8 cellular contexts compared by ENCODE assay signal in the genomic region with DNA sequence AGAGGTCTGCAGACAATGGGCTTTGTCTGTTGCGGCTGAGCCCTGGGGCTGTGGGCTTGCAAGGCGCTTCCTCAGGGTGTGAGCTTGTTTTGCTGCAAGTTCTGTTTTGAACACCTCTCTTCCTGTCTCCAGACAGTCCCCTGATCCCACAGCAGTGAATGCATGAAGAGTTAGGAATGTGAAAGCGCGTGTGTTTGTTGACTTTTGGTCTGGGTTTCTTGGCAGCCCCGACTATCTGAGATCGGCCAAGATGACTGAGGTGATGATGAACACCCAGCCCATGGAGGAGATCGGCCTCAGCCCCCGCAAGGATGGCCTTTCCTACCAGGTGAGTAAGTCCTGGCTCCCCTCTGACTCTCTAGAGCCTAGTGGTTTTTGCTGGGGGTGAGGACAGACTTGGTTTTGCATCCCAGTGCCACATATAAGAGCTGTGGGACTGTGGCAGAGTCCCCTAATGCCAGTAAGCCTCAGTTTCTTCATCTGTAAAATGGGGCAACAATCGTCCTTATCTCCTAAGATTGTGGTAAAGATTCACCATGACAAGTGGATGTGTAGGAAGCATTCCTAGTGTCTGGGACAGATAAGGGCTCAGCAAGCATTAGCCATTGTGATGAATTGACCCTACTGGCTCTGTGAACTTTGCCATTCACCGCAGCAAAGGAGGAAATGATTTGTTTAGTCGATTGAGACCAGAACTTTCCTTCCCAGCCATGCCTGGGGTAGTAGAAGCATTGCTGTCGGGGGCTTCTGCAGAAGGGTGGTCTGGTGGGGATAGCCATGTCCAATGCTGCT. TPM values are rescaled to one million over a fixed set of nuclear protein-coding genes. Genes with fewer than 3 reads are reported as not detected.
DNase-seq lines count a peak whose midpoint lies in the region; ATAC-seq and TF ChIP-seq lines count a peak whose summit lies in the region.

No MANE protein-coding gene starts in this region.

- no peaks in the 10 kb centered on the region for H3K27me3 ChIP-seq in right cardiac atrium (ENCODE audit: control insufficient read depth, insufficient read depth)
- peaks cover 20% of the 10 kb centered on the region for H3K27me3 ChIP-seq in BE2C

- DNase-seq in activated T-cell treated with anti-CD3 and anti-CD28 coated beads for 1 hour (ENCODE audit: low read depth) (peak; percentile 27), activated T-cell treated with anti-CD3 and anti-CD28 coated beads for 4 hours (no peak), right cardiac atrium (no peak), BE2C (no peak), NCI-H2081 treated with DMSO at 0.1 percent for 48 hours (lab: John Stamatoyannopoulos, UW) (no peak)
- peak; percentile 41 for DNase-seq in activated T-helper 1 cell treated with anti-CD3 and anti-CD28 coated beads, Interleukin-12 subunit alpha, Interleukin-12 subunit beta, Interleukin-2, Interleukin-4 antibody, amounts not matched to agents 30 ng/mL and 10 ng/mL and 1 ng/mL, durations not matched to agents 14 hours and 24 hours and 36 hours (ENCODE audit: low spot score)
- no peak for DNase-seq in stimulated activated effector memory CD8-positive, alpha-beta T cell treated with anti-CD3 and anti-CD28 coated beads, Interleukin-12 subunit alpha, Interleukin-12 subunit beta, amount 100 ng/mL, for 72 hours (ENCODE audit: low spot score in 2 of 2)

- peaks cover 2% of the 10 kb centered on the region for H3K27me3 Mint-ChIP-seq in activated T-helper 1 cell treated with anti-CD3 and anti-CD28 coated beads, Interleukin-12 subunit alpha, Interleukin-12 subunit beta, Interleukin-2, Interleukin-4 antibody, amounts not matched to agents 30 ng/mL and 10 ng/mL and 1 ng/mL, durations not matched to agents 14 hours and 24 hours and 36 hours (ENCODE audit: insufficient read depth)

- H3K27ac Mint-ChIP-seq in activated T-helper 1 cell treated with anti-CD3 and anti-CD28 coated beads, Interleukin-12 subunit alpha, Interleukin-12 subunit beta, Interleukin-2, Interleukin-4 antibody, amounts not matched to agents 30 ng/mL and 10 ng/mL and 1 ng/mL, durations not matched to agents 14 hours and 24 hours and 36 hours = peak overlapping the region; percentile 99
- peak overlapping the region; percentile 79 for H3K27ac Mint-ChIP-seq in stimulated activated effector memory CD8-positive, alpha-beta T cell treated with anti-CD3 and anti-CD28 coated beads, Interleukin-12 subunit alpha, Interleukin-12 subunit beta, amount 100 ng/mL, for 72 hours

- H3K4me3 ChIP-seq in right cardiac atrium (ENCODE audit: low read length) (peak overlapping the region; percentile 5), BE2C (ENCODE audit: low read depth, low read length) (no peak overlapping the region)

- intact Hi-C loops in activated T-helper 1 cell treated with anti-CD3 and anti-CD28 coated beads, Interleukin-12 subunit alpha, Interleukin-12 subunit beta, Interleukin-2, Interleukin-4 antibody, amounts not matched to agents 30 ng/mL and 10 ng/mL and 1 ng/mL, durations not matched to agents 14 hours and 24 hours and 36 hours (cut with micrococcal nuclease) = loop anchor here (1.0 to 10.0 kb wide), 4 partner anchors 8 to 1340 kb away; a partner anchor contains a TSS
- intact Hi-C loops in right cardiac atrium (cut with DNase I) = loop anchor here in 3 of 4 donors (10.0 kb wide), 3 partner anchors 110 to 210 kb away; a partner anchor contains a TSS

- no peaks in the 10 kb centered on the region for H3K9me3 ChIP-seq in right cardiac atrium (ENCODE audit: control insufficient read depth, low read length)
- no peaks in the 10 kb centered on the region for H3K9me3 ChIP-seq in BE2C

- H3K4me3 Mint-ChIP-seq in activated T-helper 1 cell treated with anti-CD3 and anti-CD28 coated beads, Interleukin-12 subunit alpha, Interleukin-12 subunit beta, Interleukin-2, Interleukin-4 antibody, amounts not matched to agents 30 ng/mL and 10 ng/mL and 1 ng/mL, durations not matched to agents 14 hours and 24 hours and 36 hours = peak overlapping the region; percentile 98
- H3K4me3 Mint-ChIP-seq in stimulated activated effector memory CD8-positive, alpha-beta T cell treated with anti-CD3 and anti-CD28 coated beads, Interleukin-12 subunit alpha, Interleukin-12 subunit beta, amount 100 ng/mL, for 72 hours = peak overlapping the region; percentile 76

- peaks cover 4% of the 10 kb centered on the region for H3K9me3 Mint-ChIP-seq in activated T-helper 1 cell treated with anti-CD3 and anti-CD28 coated beads, Interleukin-12 subunit alpha, Interleukin-12 subunit beta, Interleukin-2, Interleukin-4 antibody, amounts not matched to agents 30 ng/mL and 10 ng/mL and 1 ng/mL, durations not matched to agents 14 hours and 24 hours and 36 hours
- no peaks in the 10 kb centered on the region for H3K9me3 Mint-ChIP-seq in stimulated activated effector memory CD8-positive, alpha-beta T cell treated with anti-CD3 and anti-CD28 coated beads, Interleukin-12 subunit alpha, Interleukin-12 subunit beta, amount 100 ng/mL, for 72 hours

- TF ChIP-seq CTCF in BE2C (IDR thresholded peaks at IDR 0.05; ENCODE audit: low read depth, low read length) = no peak

- ATAC-seq in right cardiac atrium (no peak), HG02938 (IDR thresholded peaks at IDR 0.05; ENCODE audit: unreplicated experiment) (no peak)
- ATAC-seq in stimulated activated effector memory CD8-positive, alpha-beta T cell treated with anti-CD3 and anti-CD28 coated beads, Interleukin-12 subunit alpha, Interleukin-12 subunit beta, amount 100 ng/mL, for 72 hours = peak; percentile 33

- peaks cover 79% of the 10 kb centered on the region for H3K4me1 Mint-ChIP-seq in activated T-helper 1 cell treated with anti-CD3 and anti-CD28 coated beads, Interleukin-12 subunit alpha, Interleukin-12 subunit beta, Interleukin-2, Interleukin-4 antibody, amounts not matched to agents 30 ng/mL and 10 ng/mL and 1 ng/mL, durations not matched to agents 14 hours and 24 hours and 36 hours (ENCODE audit: low read depth)
- peaks cover 80% of the 10 kb centered on the region for H3K4me1 Mint-ChIP-seq in stimulated activated effector memory CD8-positive, alpha-beta T cell treated with anti-CD3 and anti-CD28 coated beads, Interleukin-12 subunit alpha, Interleukin-12 subunit beta, amount 100 ng/mL, for 72 hours

- 46% methylated on average over 12 of the region's 12 CpGs for WGBS in right cardiac atrium

- H3K36me3 Mint-ChIP-seq in activated T-helper 1 cell treated with anti-CD3 and anti-CD28 coated beads, Interleukin-12 subunit alpha, Interleukin-12 subunit beta, Interleukin-2, Interleukin-4 antibody, amounts not matched to agents 30 ng/mL and 10 ng/mL and 1 ng/mL, durations not matched to agents 14 hours and 24 hours and 36 hours (ENCODE audit: low read depth) = peaks cover 67% of the 10 kb centered on the region
- peaks cover 94% of the 10 kb centered on the region for H3K36me3 Mint-ChIP-seq in stimulated activated effector memory CD8-positive, alpha-beta T cell treated with anti-CD3 and anti-CD28 coated beads, Interleukin-12 subunit alpha, Interleukin-12 subunit beta, amount 100 ng/mL, for 72 hours

- no peak overlapping the region for H3K27ac ChIP-seq in right cardiac atrium (ENCODE audit: low read length)

- H3K4me1 ChIP-seq in right cardiac atrium (ENCODE audit: control insufficient read depth, insufficient read depth, low read length) (peaks cover 8% of the 10 kb centered on the region), BE2C (no peaks in the 10 kb centered on the region)

- H3K36me3 ChIP-seq in BE2C = no peaks in the 10 kb centered on the region

RNA-seq across cellular contexts. Expression of a gene that starts 3.0 kb away (rescaled TPM):
- total RNA-seq in activated T-helper 1 cell treated with anti-CD3 and anti-CD28 coated beads, Interleukin-12 subunit alpha, Interleukin-12 subunit beta, Interleukin-2, Interleukin-4 antibody, amounts not matched to agents 30 ng/mL and 10 ng/mL and 1 ng/mL, durations not matched to agents 14 hours and 24 hours and 36 hours = 306 and 313 TPM in 2 replicates
- 10 to 100 TPM; 22.9 to 31.3 (median 24.2) TPM for total RNA-seq in right cardiac atrium
- 12.4 TPM for polyA plus RNA-seq in right cardiac atrium
- 9.8 TPM for polyA plus RNA-seq in BE2C (2012; ENCODE audit: insufficient read depth, insufficient read length, low read depth)

Comparison
In these comparisons a context has a peak if more than half of its experiments do, and no peak if none do; other contexts are left out.
1. DNase-seq: peak in activated T-cell treated with anti-CD3 and anti-CD28 coated beads for 1 hour (single experiment) and activated T-helper 1 cell treated with anti-CD3 and anti-CD28 coated beads, Interleukin-12 subunit alpha, Interleukin-12 subunit beta, Interleukin-2, Interleukin-4 antibody, amounts not matched to agents 30 ng/mL and 10 ng/mL and 1 ng/mL, durations not matched to agents 14 hours and 24 hours and 36 hours (single experiment); none in activated T-cell treated with anti-CD3 and anti-CD28 coated beads for 4 hours (single experiment), right cardiac atrium (0 of 3), stimulated activated effector memory CD8-positive, alpha-beta T cell treated with anti-CD3 and anti-CD28 coated beads, Interleukin-12 subunit alpha, Interleukin-12 subunit beta, amount 100 ng/mL, for 72 hours (0 of 2), BE2C (single experiment) and NCI-H2081 treated with DMSO at 0.1 percent for 48 hours (single experiment).